In genomic region chr2:37698931-37699481, GRCh38 we compare ENCODE assay signal across 18 cellular contexts. TPM values are rescaled to one million over a fixed set of nuclear protein-coding genes. Genes with fewer than 3 reads are reported as not detected.
DNase-seq lines count a peak whose midpoint lies in the region; ATAC-seq, FAIRE-seq and TF ChIP-seq lines count a peak whose summit lies in the region.
"Had no signal": no experiment of that assay in that cellular context is flagged by ENCODE, and none has a peak within 500 bp of the region (broad histone marks: within the 10 kb centered on the region; RNA-seq: fewer than 3 reads in every experiment).

No MANE protein-coding gene starts in this region.

- H3K4me1 ChIP-seq in K562 (replicated peaks in 1 of 2; ENCODE audit: control insufficient read depth in 2 of 2, insufficient read depth in 2 of 2, low read length in 2 of 2): no peaks in the 10 kb centered on the region
- H3K4me1 ChIP-seq: ascending aorta, tibial nerve had no signal

- H3K36me3 ChIP-seq in MG63: no peaks in the 10 kb centered on the region
- no peaks in the 10 kb centered on the region for H3K36me3 ChIP-seq in K562 (ENCODE audit: control insufficient read depth, insufficient read depth, low read length)
- H3K36me3 ChIP-seq: ascending aorta, tibial nerve had no signal

- H3K4me3 ChIP-seq in AG10803 (ENCODE audit: low read length) (no peak overlapping the region), MG63 (no peak overlapping the region), K562 (no peak overlapping the region)
- H3K4me3 ChIP-seq: ascending aorta, tibial nerve had no signal

- no peak overlapping the region for H3K27ac ChIP-seq in K562 (ENCODE audit: extremely low read depth, low read depth, low read length)
- H3K27ac ChIP-seq: ascending aorta, KMS-11, tibial nerve had no signal

- TF ChIP-seq CTCF in AG10803 (conservative IDR thresholded peaks at IDR 0.05; ENCODE audit: low read length) (no peak), K562 (IDR thresholded peaks at IDR 0.05 in 2 of 3, conservative IDR thresholded peaks at IDR 0.05 in 1 of 3; ENCODE audit: insufficient read depth in 2 of 3, low read depth in 1 of 3, low read length in 3 of 3) (no peak)

- CTCF ChIA-PET in K562 (lab: Yijun Ruan, JAX; ENCODE audit: low intra/inter-chr PET ratio): no interaction called here

- FAIRE-seq in K562 (lab: Jason Lieb, UNC): no peak
- FAIRE-seq: frontal cortex had no signal

- no peaks in the 10 kb centered on the region for H3K27me3 ChIP-seq in MG63
- H3K27me3 ChIP-seq in K562 (ENCODE audit: control insufficient read depth in 2 of 2, insufficient read depth in 2 of 2, low read length in 2 of 2): no peaks in the 10 kb centered on the region
- H3K27me3 ChIP-seq: ascending aorta, tibial nerve had no signal

- no peaks in the 10 kb centered on the region for H3K9me1 ChIP-seq in K562 (ENCODE audit: control insufficient read depth, insufficient read depth, low read length)

- BruUV-seq in K562 (replicated peaks; lab: Mats Ljungman, UMichigan): no TSS peak

- no peaks in the 10 kb centered on the region for H3K79me2 ChIP-seq in K562 (ENCODE audit: control insufficient read depth, insufficient read depth, low read length)

- H3K4me2 ChIP-seq in K562 (ENCODE audit: insufficient read depth, low read length): no peak overlapping the region
- H3K4me2 ChIP-seq: KMS-11 had no signal

- WGBS in K562 (ENCODE audit: insufficient coverage, low coverage, missing lambda C conversion rate): 29% methylated on average over 2 of the region's 2 CpGs

- ATAC-seq in K562 (no peak), GM19395 (IDR thresholded peaks at IDR 0.05; ENCODE audit: unreplicated experiment) (no peak)
- ATAC-seq: WTC11 had no signal

- in situ Hi-C loops in K562 (cut with MboI): no loop called here
- in situ Hi-C loops in KBM-7 (cut with MboI; ENCODE audit: low pct_unique_long_range_greater_than_20kb, low sequenced_read_pairs): no loop called here

- POLR2A ChIA-PET in K562 (lab: Yijun Ruan, JAX): interaction anchor here (1.1 kb wide), 1 partner anchor 20 kb away, joined by 5 read pairs; no protein-coding TSS in a partner anchor

- TF ChIP-seq EP300 in K562 (IDR thresholded peaks at IDR 0.05; ENCODE audit: low read length): no peak

- H3K9ac ChIP-seq in K562 (ENCODE audit: insufficient read depth in 1 of 2, low read depth in 2 of 2, low read length in 2 of 2): no peak overlapping the region
- H3K9ac ChIP-seq: KMS-11 had no signal

- TF ChIP-seq RAD21 in K562 (CRISPR knock-in tag; conservative IDR thresholded peaks at IDR 0.05 in 1 of 2, IDR thresholded peaks at IDR 0.05 in 1 of 2): no peak

- H3K9me3 ChIP-seq in MG63: no peaks in the 10 kb centered on the region
- H3K9me3 ChIP-seq in K562 (replicated peaks; ENCODE audit: control insufficient read depth, insufficient read depth, low read depth, low read length): no peaks in the 10 kb centered on the region
- H3K9me3 ChIP-seq: ascending aorta, tibial nerve had no signal

- DNase-seq in AG10803 (ENCODE audit: low read depth) (peak; percentile 75), MG63 (peak; percentile 35), K562 (ENCODE audit: extremely low read depth in 1 of 4, low spot score in 3 of 4) (no peak), lung microvascular endothelial cell (ENCODE audit: low read depth in 2 of 2) (peak; percentile 29 to 57), ecto neural progenitor cell (ENCODE audit: low spot score) (no peak), foreskin melanocyte (no peak), KBM-7 (no peak)
- DNase-seq: activated effector memory CD4-positive, alpha-beta T cell treated with Interleukin-2 at 50 U/mL for 16 hours; H7; NCI-H1436; nucleus accumbens; stimulated activated CD4-positive, alpha-beta T cell treated with anti-CD3 and anti-CD28 coated beads, Interleukin-4, amount 100 ng/mL, for 4 hours had no signal

- no peak for TF ChIP-seq POLR2A in K562 (conservative IDR thresholded peaks at IDR 0.05)

- peak overlapping the region; percentile 6; the same call in 1 of the 2 replicates for H2AFZ ChIP-seq in K562 (ENCODE audit: low read depth, low read length)

- intact Hi-C loops in K562 (cut with micrococcal nuclease): no loop called here

- no peaks in the 10 kb centered on the region for H4K20me1 ChIP-seq in K562 (replicated peaks; ENCODE audit: control insufficient read depth, insufficient read depth, low read length)

TF ChIP-seq in K562, 482 proteins besides CTCF, POLR2A, EP300 and RAD21 (continues in another document):
- TF ChIP-seq PTRF (tag; IDR thresholded peaks at IDR 0.05): no peak
- TF ChIP-seq THRB (CRISPR knock-in tag; conservative IDR thresholded peaks at IDR 0.05): no peak
- TF ChIP-seq MCM7 (IDR thresholded peaks at IDR 0.05): no peak
- no peak for TF ChIP-seq ZNF277 (CRISPR knock-in tag; IDR thresholded peaks at IDR 0.05; ENCODE audit: borderline replicate concordance)
- no peak for TF ChIP-seq CHD2 (IDR thresholded peaks at IDR 0.05; ENCODE audit: low read depth, low read length)
- TF ChIP-seq KHSRP (IDR thresholded peaks at IDR 0.05): no peak
- no peak for TF ChIP-seq HMGN3 (IDR thresholded peaks at IDR 0.05; ENCODE audit: borderline replicate concordance, extremely low read depth, insufficient read length, low read depth, low read length)
- no peak for TF ChIP-seq MIER1 (IDR thresholded peaks at IDR 0.05; ENCODE audit: low read depth)
- TF ChIP-seq ZBTB49 (CRISPR knock-in tag; IDR thresholded peaks at IDR 0.05; ENCODE audit: borderline replicate concordance): no peak
- no peak for TF ChIP-seq TSC22D4 (tag; IDR thresholded peaks at IDR 0.05)
- no peak for TF ChIP-seq HDAC1 (IDR thresholded peaks at IDR 0.05)
- TF ChIP-seq SRSF3 (IDR thresholded peaks at IDR 0.05; ENCODE audit: insufficient read depth, low read length): no peak
- TF ChIP-seq ASH1L (IDR thresholded peaks at IDR 0.05; ENCODE audit: borderline replicate concordance, low read depth, partially characterized antibody): no peak
- no peak for TF ChIP-seq TRIM24 (IDR thresholded peaks at IDR 0.05)
- no peak for TF ChIP-seq SUPT5H (IDR thresholded peaks at IDR 0.05)
- TF ChIP-seq RCOR1 (IDR thresholded peaks at IDR 0.05; ENCODE audit: borderline replicate concordance in 1 of 2, low read depth in 2 of 2, low read length in 2 of 2): no peak
- no peak for TF ChIP-seq CBFA2T3 (IDR thresholded peaks at IDR 0.05)

RNA-seq across cellular contexts. Expression of gene CDC42EP3, which starts 27.6 kb away (rescaled TPM):
- 24.1 and 32.4 TPM in 2 replicates for total RNA-seq in MG63 (2014; rRNA removed; shearing (Covaris generic); ENCODE audit: low replicate concordance)
- 0.40 and 0.49 TPM in 2 replicates for total RNA-seq in K562 (2011; cell fraction: chromatin; rRNA removed; ENCODE audit: low replicate concordance)
- total RNA-seq in K562 (2011; cell fraction: nucleolus; rRNA removed): 0.50 and 0.53 TPM in 2 replicates
- 0.59 and 1.1 TPM in 2 replicates for total RNA-seq in K562 (2011; cell fraction: nucleoplasm; rRNA removed)
- total RNA-seq in K562 (2014; rRNA removed): 1.8 and 3.6 TPM in 2 replicates
- 3.4 and 3.8 TPM in 2 replicates for total RNA-seq in K562 (2014; rRNA removed; fragmentation: Illumina TruSeq; extraction: Trizol)
- total RNA-seq in K562 (2015; rRNA removed; fragmentation: Illumina TruSeq; extraction: Trizol): 1.9 and 2.0 TPM in 2 replicates
- 2.5 and 4.2 TPM in 2 replicates for total RNA-seq in K562 (2021)
- polyA plus RNA-seq in K562 (2011; rRNA removed): 0.72 and 2.0 TPM in 2 replicates
- polyA plus RNA-seq in K562 (2011; cell fraction: cytosol; rRNA removed): 0.69 and 1.8 TPM in 2 replicates
- polyA plus RNA-seq in K562 (2011; cell fraction: nucleus; rRNA removed): 0.78 and 1.8 TPM in 2 replicates
- 1.9 and 3.4 TPM in 2 replicates for polyA plus RNA-seq in K562 (2012)
- polyA plus RNA-seq in K562 (2014; fragmentation: Illumina TruSeq; extraction: Trizol): 4.1 and 6.4 TPM in 2 replicates
- polyA plus RNA-seq in K562 (2014; fragmentation: Nextera tagmentation; extraction: Ambion mirVana): under 1 TPM; 0.74 to 0.77 TPM
- 3.1 and 3.4 TPM in 2 replicates for polyA plus RNA-seq in K562 (2014; rRNA removed)
- 0.35 and 2.1 TPM in 2 replicates for polyA minus RNA-seq in K562 (2011; rRNA and poly(A)+ RNA removed)
- 0.57 and 0.64 TPM in 2 replicates for polyA minus RNA-seq in K562 (2011; cell fraction: cytosol; rRNA and poly(A)+ RNA removed)
- 0.27 and 1.2 TPM in 2 replicates for polyA minus RNA-seq in K562 (2011; cell fraction: nucleus; rRNA and poly(A)+ RNA removed)
- total RNA-seq in lung microvascular endothelial cell: 3.2 and 9.6 TPM in 2 replicates

Comparison
In these comparisons a context has a peak if more than half of its experiments do, and no peak if none do; other contexts are left out.
1. DNase-seq: peak in AG10803 (single experiment), MG63 (single experiment) and lung microvascular endothelial cell (2 of 2); none in K562 (0 of 4), ecto neural progenitor cell (single experiment), foreskin melanocyte (single experiment) and KBM-7 (single experiment).